Comparison of ENCODE assay signal across 1 cellular context in the genomic region with DNA sequence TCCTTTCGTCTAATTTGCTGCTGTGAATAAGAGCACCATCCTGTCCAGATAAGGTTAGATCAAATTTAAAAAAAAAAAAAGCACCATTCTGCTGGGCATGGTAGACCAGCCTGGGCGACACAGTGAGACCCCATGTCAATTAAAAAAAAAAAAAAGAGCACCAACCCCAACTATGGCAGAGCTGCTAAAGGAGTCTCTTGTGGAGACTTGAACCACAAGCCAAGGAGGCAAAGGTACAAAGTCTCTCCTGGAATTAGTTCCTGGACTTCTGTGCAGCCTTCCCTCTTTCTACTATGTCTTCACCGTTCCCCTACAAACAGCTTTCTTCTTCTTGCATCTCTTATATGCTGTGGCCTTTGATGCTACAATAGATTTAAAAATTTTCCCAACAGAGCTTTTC.
TF ChIP-seq lines count a peak whose summit lies in the region.

No MANE protein-coding gene starts in this region.

TF ChIP-seq in K562, 482 proteins besides CTCF, POLR2A, EP300 and RAD21 (continued from another document):
- TF ChIP-seq, protein P1, sequence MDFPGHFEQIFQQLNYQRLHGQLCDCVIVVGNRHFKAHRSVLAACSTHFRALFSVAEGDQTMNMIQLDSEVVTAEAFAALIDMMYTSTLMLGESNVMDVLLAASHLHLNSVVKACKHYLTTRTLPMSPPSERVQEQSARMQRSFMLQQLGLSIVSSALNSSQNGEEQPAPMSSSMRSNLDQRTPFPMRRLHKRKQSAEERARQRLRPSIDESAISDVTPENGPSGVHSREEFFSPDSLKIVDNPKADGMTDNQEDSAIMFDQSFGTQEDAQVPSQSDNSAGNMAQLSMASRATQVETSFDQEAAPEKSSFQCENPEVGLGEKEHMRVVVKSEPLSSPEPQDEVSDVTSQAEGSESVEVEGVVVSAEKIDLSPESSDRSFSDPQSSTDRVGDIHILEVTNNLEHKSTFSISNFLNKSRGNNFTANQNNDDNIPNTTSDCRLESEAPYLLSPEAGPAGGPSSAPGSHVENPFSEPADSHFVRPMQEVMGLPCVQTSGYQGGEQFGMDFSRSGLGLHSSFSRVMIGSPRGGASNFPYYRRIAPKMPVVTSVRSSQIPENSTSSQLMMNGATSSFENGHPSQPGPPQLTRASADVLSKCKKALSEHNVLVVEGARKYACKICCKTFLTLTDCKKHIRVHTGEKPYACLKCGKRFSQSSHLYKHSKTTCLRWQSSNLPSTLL (IDR thresholded peaks at IDR 0.05), result no peak
- no peak for TF ChIP-seq TAF15 (IDR thresholded peaks at IDR 0.05; ENCODE audit: low read depth, low read length)
- no peak for TF ChIP-seq ZNF239 (CRISPR knock-in tag; IDR thresholded peaks at IDR 0.05)
- TF ChIP-seq PURB (CRISPR knock-in tag; IDR thresholded peaks at IDR 0.05; ENCODE audit: low read depth), result no peak
